8 cellular contexts compared by ENCODE assay signal in the genomic region with DNA sequence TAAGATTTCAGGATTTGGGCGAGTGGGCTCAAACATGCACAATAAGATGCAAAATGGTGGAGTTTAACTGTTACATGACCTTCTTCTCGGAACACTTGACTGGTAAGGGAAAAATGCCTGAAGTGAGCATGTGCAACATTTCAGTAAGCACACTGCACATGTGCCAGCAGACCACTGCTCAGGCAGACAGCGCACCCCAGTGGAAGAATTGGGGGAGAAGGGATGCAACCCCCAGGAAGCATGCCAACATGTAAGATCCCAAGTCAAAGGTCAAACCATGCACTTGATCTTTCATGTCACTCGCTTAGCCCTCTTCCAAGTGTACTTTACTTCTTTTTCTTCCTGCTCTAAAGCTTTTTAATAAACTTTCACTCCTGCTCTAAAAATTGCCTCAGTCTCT.
DNase-seq lines count a peak whose midpoint lies in the region; ATAC-seq and TF ChIP-seq lines count a peak whose summit lies in the region.

No MANE protein-coding gene starts in this region.

- H3K9me3 Mint-ChIP-seq in activated CD4-positive, alpha-beta memory T cell treated with anti-CD3 and anti-CD28 coated beads, Interleukin-2, amount 10 ng/mL, durations not matched to agents 7 days and 5 days = no peaks in the 10 kb centered on the region
- H3K9me3 Mint-ChIP-seq in stimulated activated effector memory CD8-positive, alpha-beta T cell treated with anti-CD3 and anti-CD28 coated beads, Interleukin-12 subunit alpha, Interleukin-12 subunit beta, amount 100 ng/mL, for 72 hours = no peaks in the 10 kb centered on the region
- no peaks in the 10 kb centered on the region for H3K9me3 Mint-ChIP-seq in stimulated activated memory B cell treated with anti-CD40 and anti-IgM and Interleukin-4, amounts not matched to agents 10 μg/mL and 1 μg/mL and 100 μg/mL, for 72 hours

- POLR2A ChIA-PET in activated CD4-positive, alpha-beta memory T cell treated with anti-CD3 and anti-CD28 coated beads, Interleukin-2, amount 10 ng/mL, durations not matched to agents 7 days and 5 days (lab: Charles Lee) = no interaction called here

- intact Hi-C loops in lower leg skin (cut with DNase I; ENCODE audit: low total_unique reads) = no loop called here

- H3K4me1 Mint-ChIP-seq in activated CD4-positive, alpha-beta memory T cell treated with anti-CD3 and anti-CD28 coated beads, Interleukin-2, amount 10 ng/mL, durations not matched to agents 7 days and 5 days = no peaks in the 10 kb centered on the region
- H3K4me1 Mint-ChIP-seq in stimulated activated effector memory CD8-positive, alpha-beta T cell treated with anti-CD3 and anti-CD28 coated beads, Interleukin-12 subunit alpha, Interleukin-12 subunit beta, amount 100 ng/mL, for 72 hours = no peaks in the 10 kb centered on the region
- no peaks in the 10 kb centered on the region for H3K4me1 Mint-ChIP-seq in stimulated activated memory B cell treated with anti-CD40 and anti-IgM and Interleukin-4, amounts not matched to agents 10 μg/mL and 1 μg/mL and 100 μg/mL, for 72 hours

- H2AFZ ChIP-seq in Karpas-422 (ENCODE audit: low read length) = peak overlapping the region; percentile 73; the same call in 1 of the 2 replicates

- 73 to 79% methylated on average over 4 of the region's 4 CpGs for WGBS in lower leg skin, 2 donors

- H3K27ac ChIP-seq in Karpas-422 (ENCODE audit: low read length) = no peak overlapping the region
- H3K27ac ChIP-seq in Peyer's patch = no peak overlapping the region

- ATAC-seq in GM19328 (IDR thresholded peaks at IDR 0.05; ENCODE audit: unreplicated experiment) = peak; percentile 59
- peak; percentile 24 for ATAC-seq in stimulated activated effector memory CD8-positive, alpha-beta T cell treated with anti-CD3 and anti-CD28 coated beads, Interleukin-12 subunit alpha, Interleukin-12 subunit beta, amount 100 ng/mL, for 72 hours
- ATAC-seq in stimulated activated memory B cell treated with anti-CD40 and anti-IgM and Interleukin-4, amounts not matched to agents 10 μg/mL and 1 μg/mL and 100 μg/mL, for 72 hours = no peak

- no peaks in the 10 kb centered on the region for H3K36me3 Mint-ChIP-seq in activated CD4-positive, alpha-beta memory T cell treated with anti-CD3 and anti-CD28 coated beads, Interleukin-2, amount 10 ng/mL, durations not matched to agents 7 days and 5 days (ENCODE audit: low read depth)
- no peaks in the 10 kb centered on the region for H3K36me3 Mint-ChIP-seq in stimulated activated effector memory CD8-positive, alpha-beta T cell treated with anti-CD3 and anti-CD28 coated beads, Interleukin-12 subunit alpha, Interleukin-12 subunit beta, amount 100 ng/mL, for 72 hours
- H3K36me3 Mint-ChIP-seq in stimulated activated memory B cell treated with anti-CD40 and anti-IgM and Interleukin-4, amounts not matched to agents 10 μg/mL and 1 μg/mL and 100 μg/mL, for 72 hours = no peaks in the 10 kb centered on the region

- no peak for TF ChIP-seq POLR2A in lower leg skin (IDR thresholded peaks at IDR 0.05)
- no peak for TF ChIP-seq POLR2A in Peyer's patch (IDR thresholded peaks at IDR 0.05)

- no peak overlapping the region for H3K4me3 Mint-ChIP-seq in activated CD4-positive, alpha-beta memory T cell treated with anti-CD3 and anti-CD28 coated beads, Interleukin-2, amount 10 ng/mL, durations not matched to agents 7 days and 5 days
- no peak overlapping the region for H3K4me3 Mint-ChIP-seq in stimulated activated effector memory CD8-positive, alpha-beta T cell treated with anti-CD3 and anti-CD28 coated beads, Interleukin-12 subunit alpha, Interleukin-12 subunit beta, amount 100 ng/mL, for 72 hours
- no peak overlapping the region for H3K4me3 Mint-ChIP-seq in stimulated activated memory B cell treated with anti-CD40 and anti-IgM and Interleukin-4, amounts not matched to agents 10 μg/mL and 1 μg/mL and 100 μg/mL, for 72 hours

- DNase-seq in DMS 273 treated with DMSO at 0.1 percent for 48 hours (lab: John Stamatoyannopoulos, UW) = peak; percentile 7
- peak; percentile 86 for DNase-seq in Karpas-422
- DNase-seq in activated CD4-positive, alpha-beta memory T cell treated with anti-CD3 and anti-CD28 coated beads, Interleukin-2, amount 10 ng/mL, durations not matched to agents 7 days and 5 days = peak; percentile 18
- no peak for DNase-seq in stimulated activated effector memory CD8-positive, alpha-beta T cell treated with anti-CD3 and anti-CD28 coated beads, Interleukin-12 subunit alpha, Interleukin-12 subunit beta, amount 100 ng/mL, for 72 hours (ENCODE audit: low spot score in 2 of 2)
- DNase-seq in lower leg skin (ENCODE audit: low spot score in 2 of 2) = no peak
- no peak for DNase-seq in Peyer's patch

- H3K27me3 Mint-ChIP-seq in activated CD4-positive, alpha-beta memory T cell treated with anti-CD3 and anti-CD28 coated beads, Interleukin-2, amount 10 ng/mL, durations not matched to agents 7 days and 5 days = no peaks in the 10 kb centered on the region
- H3K27me3 Mint-ChIP-seq in stimulated activated memory B cell treated with anti-CD40 and anti-IgM and Interleukin-4, amounts not matched to agents 10 μg/mL and 1 μg/mL and 100 μg/mL, for 72 hours = no peaks in the 10 kb centered on the region

- no peaks in the 10 kb centered on the region for H4K20me1 ChIP-seq in Karpas-422 (ENCODE audit: insufficient read depth, low read depth, low read length)

- CTCF ChIA-PET in activated CD4-positive, alpha-beta memory T cell treated with anti-CD3 and anti-CD28 coated beads, Interleukin-2, amount 10 ng/mL, durations not matched to agents 7 days and 5 days (lab: Charles Lee) = no interaction called here

- no peak overlapping the region for H3K9ac ChIP-seq in Karpas-422 (ENCODE audit: low read length)

- peaks cover 3% of the 10 kb centered on the region; the same call in 1 of the 2 replicates for H3K4me1 ChIP-seq in Karpas-422 (ENCODE audit: low read length)
- H3K4me1 ChIP-seq in Peyer's patch = no peaks in the 10 kb centered on the region

- H3K36me3 ChIP-seq in Karpas-422 (ENCODE audit: insufficient read depth, low read length) = no peaks in the 10 kb centered on the region
- no peaks in the 10 kb centered on the region for H3K36me3 ChIP-seq in Peyer's patch

- H3K4me2 ChIP-seq in Karpas-422 (ENCODE audit: low read depth, low read length, poor library complexity, severe bottlenecking) = no peak overlapping the region

- no peaks in the 10 kb centered on the region for H3K27me3 ChIP-seq in Karpas-422 (ENCODE audit: low read length)
- no peaks in the 10 kb centered on the region for H3K27me3 ChIP-seq in Peyer's patch

- TF ChIP-seq CTCF in lower leg skin (IDR thresholded peaks at IDR 0.05) = no peak
- no peak for TF ChIP-seq CTCF in Peyer's patch (IDR thresholded peaks at IDR 0.05)

- no peak overlapping the region for H3K4me3 ChIP-seq in Karpas-422 (ENCODE audit: low read length)
- H3K4me3 ChIP-seq in lower leg skin (ENCODE audit: low read depth, poor library complexity, severe bottlenecking) = no peak overlapping the region
- no peak overlapping the region for H3K4me3 ChIP-seq in Peyer's patch

- no peaks in the 10 kb centered on the region for H3K79me2 ChIP-seq in Karpas-422 (ENCODE audit: low read length)

- H3K27ac Mint-ChIP-seq in activated CD4-positive, alpha-beta memory T cell treated with anti-CD3 and anti-CD28 coated beads, Interleukin-2, amount 10 ng/mL, durations not matched to agents 7 days and 5 days = no peak overlapping the region
- H3K27ac Mint-ChIP-seq in stimulated activated effector memory CD8-positive, alpha-beta T cell treated with anti-CD3 and anti-CD28 coated beads, Interleukin-12 subunit alpha, Interleukin-12 subunit beta, amount 100 ng/mL, for 72 hours = no peak overlapping the region
- H3K27ac Mint-ChIP-seq in stimulated activated memory B cell treated with anti-CD40 and anti-IgM and Interleukin-4, amounts not matched to agents 10 μg/mL and 1 μg/mL and 100 μg/mL, for 72 hours = no peak overlapping the region

- H3K9me3 ChIP-seq in Karpas-422 (ENCODE audit: low read length) (no peaks in the 10 kb centered on the region), Peyer's patch (no peaks in the 10 kb centered on the region)

- no peaks in the 10 kb centered on the region for H3K9me2 ChIP-seq in Karpas-422 (replicated peaks; ENCODE audit: insufficient read depth, low read length)

Comparison
In these comparisons a context has a peak if more than half of its experiments do, and no peak if none do; other contexts are left out.
1. DNase-seq: peak in DMS 273 treated with DMSO at 0.1 percent for 48 hours (single experiment), Karpas-422 (single experiment) and activated CD4-positive, alpha-beta memory T cell treated with anti-CD3 and anti-CD28 coated beads, Interleukin-2, amount 10 ng/mL, durations not matched to agents 7 days and 5 days (single experiment); none in stimulated activated effector memory CD8-positive, alpha-beta T cell treated with anti-CD3 and anti-CD28 coated beads, Interleukin-12 subunit alpha, Interleukin-12 subunit beta, amount 100 ng/mL, for 72 hours (0 of 2), lower leg skin (0 of 2) and Peyer's patch (0 of 3).